In genomic region chr16:74601131-74601871, GRCh38 we compare ENCODE assay signal across 8 cellular contexts. TPM values are rescaled to one million over a fixed set of nuclear protein-coding genes. Genes with fewer than 3 reads are reported as not detected.
DNase-seq lines count a peak whose midpoint lies in the region; ATAC-seq and TF ChIP-seq lines count a peak whose summit lies in the region.

No MANE protein-coding gene starts in this region.

- H3K27ac ChIP-seq in OCI-LY1 (ENCODE audit: low read depth, low read length, poor library complexity, severe bottlenecking) (no peak overlapping the region), left lung (no peak overlapping the region)

- TF ChIP-seq CTCF in OCI-LY1 (IDR thresholded peaks at IDR 0.05; ENCODE audit: low read length) = no peak
- TF ChIP-seq CTCF in left lung (IDR thresholded peaks at IDR 0.05) = no peak

- ATAC-seq in GM21619 (IDR thresholded peaks at IDR 0.05; ENCODE audit: unreplicated experiment) (peak; percentile 84), left lung (no peak)

- H3K79me2 ChIP-seq in OCI-LY1 (ENCODE audit: insufficient read depth, low read length) = peaks cover 79% of the 10 kb centered on the region

- no peak overlapping the region for H2AFZ ChIP-seq in OCI-LY1 (ENCODE audit: low read length)

- H3K36me3 ChIP-seq in OCI-LY1 (ENCODE audit: insufficient read depth, low read length) (peaks cover 11% of the 10 kb centered on the region), left lung (peaks cover 0 to 7% of the 10 kb centered on the region in 2 donors)

- H4K20me1 ChIP-seq in OCI-LY1 (ENCODE audit: insufficient read depth, low read length) = no peaks in the 10 kb centered on the region

- no peak overlapping the region for H3K9ac ChIP-seq in OCI-LY1 (ENCODE audit: low read length)

- no peak overlapping the region for H3K4me3 ChIP-seq in OCI-LY1 (ENCODE audit: low read depth, low read length, poor library complexity, severe bottlenecking)
- no peak overlapping the region for H3K4me3 ChIP-seq in left lung

- no peaks in the 10 kb centered on the region for H3K9me2 ChIP-seq in OCI-LY1 (ENCODE audit: low read depth, low read length)

- H3F3A ChIP-seq in OCI-LY1 (ENCODE audit: insufficient read depth, low read length) = 0 out of 2 replicates have a peak, but pooled peaks cover 4% of the 10 kb centered on the region

- H3K4me1 ChIP-seq in OCI-LY1 (ENCODE audit: insufficient read depth, low read length, severe bottlenecking) (peaks cover 38% of the 10 kb centered on the region), left lung (peaks cover 28 to 58% of the 10 kb centered on the region in 2 donors)

- H3K4me2 ChIP-seq in OCI-LY1 (ENCODE audit: low read length) = peak overlapping the region; percentile 23; the same call in 1 of the 2 replicates

- H3K27me3 ChIP-seq in OCI-LY1 (ENCODE audit: insufficient read depth, low read length) = no peaks in the 10 kb centered on the region
- no peaks in the 10 kb centered on the region for H3K27me3 ChIP-seq in left lung

- H3K9me3 ChIP-seq in OCI-LY1 (ENCODE audit: low read length) (no peaks in the 10 kb centered on the region), left lung (no peaks in the 10 kb centered on the region)

- intact Hi-C loops in left lung (cut with DNase I) = no loop called here

- peak; percentile 88 for DNase-seq in activated effector memory CD4-positive, alpha-beta T cell treated with anti-CD3 and anti-CD28 coated beads, Interleukin-2, amount 50 U/mL, for 16 hours
- peak in 2 of 3 donors; percentile 37 to 41 for DNase-seq in stimulated activated CD4-positive, alpha-beta T cell treated with anti-CD3 and anti-CD28 coated beads, TNF-alpha, amount 100 ng/mL, for 1 hour (ENCODE audit: low read depth in 3 of 3, low spot score in 1 of 3)
- DNase-seq in kidney glomerular epithelial cell (lab: John Stamatoyannopoulos, UW) (no peak), D341Med (ENCODE audit: low spot score) (no peak), left lung (no peak), C1 segment of cervical spinal cord (lab: John Stamatoyannopoulos, UW) (no peak)

RNA-seq across cellular contexts. Expression of gene GLG1, which starts 5.6 kb away (rescaled TPM):
- total RNA-seq in left lung = 100 to 1,000 TPM; 116 to 132 TPM

Comparison
In these comparisons a context has a peak if more than half of its experiments do, and no peak if none do; other contexts are left out.
1. DNase-seq: peak in activated effector memory CD4-positive, alpha-beta T cell treated with anti-CD3 and anti-CD28 coated beads, Interleukin-2, amount 50 U/mL, for 16 hours (single experiment) and stimulated activated CD4-positive, alpha-beta T cell treated with anti-CD3 and anti-CD28 coated beads, TNF-alpha, amount 100 ng/mL, for 1 hour (2 of 3); none in kidney glomerular epithelial cell (single experiment), D341Med (single experiment), left lung (0 of 2) and C1 segment of cervical spinal cord (0 of 14).